In the genomic region with DNA sequence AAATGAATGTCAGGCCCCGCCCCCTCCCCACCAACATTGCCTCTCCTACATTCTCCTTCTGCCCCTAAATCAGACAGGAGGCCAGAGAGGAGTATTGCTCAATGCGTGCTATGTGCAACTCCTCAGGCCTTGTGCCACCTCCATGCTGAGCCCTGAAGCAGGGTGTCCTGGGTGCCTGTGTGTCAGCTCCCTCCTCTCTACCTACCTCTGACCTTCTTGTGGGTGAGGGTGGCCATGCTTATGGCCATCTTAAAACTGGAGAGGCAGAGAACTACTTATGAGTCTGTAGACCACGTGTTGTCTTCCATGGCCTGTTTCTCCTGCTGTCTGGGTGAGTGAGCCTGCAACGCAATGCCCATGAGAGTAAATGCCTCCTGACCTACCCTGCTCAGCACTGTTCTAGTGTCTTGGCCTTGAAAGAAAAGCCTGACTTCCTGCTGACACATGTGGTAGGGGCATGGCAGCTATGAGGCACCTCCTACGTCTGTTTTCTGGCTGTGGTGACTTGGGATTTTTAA, we compare ENCODE assay signal across 11 cellular contexts. TPM values are rescaled to one million over a fixed set of nuclear protein-coding genes. Genes with fewer than 3 reads are reported as not detected.
DNase-seq lines count a peak whose midpoint lies in the region; ATAC-seq and TF ChIP-seq lines count a peak whose summit lies in the region.
"Had no signal": no experiment of that assay in that cellular context is flagged by ENCODE, and none has a peak within 500 bp of the region (broad histone marks: within the 10 kb centered on the region; RNA-seq: fewer than 3 reads in every experiment).

No MANE protein-coding gene starts in this region.

- 86 to 93% methylated on average over 3 to 5 of the region's 5 CpGs for WGBS in mesodermal cell (ENCODE audit: insufficient coverage in 2 of 2), 2 experiments

- no peaks in the 10 kb centered on the region for H3K9me3 Mint-ChIP-seq in stimulated activated memory B cell treated with anti-CD40 and anti-IgM and Interleukin-4, amounts not matched to agents 10 μg/mL and 1 μg/mL and 100 μg/mL, for 72 hours
- no peaks in the 10 kb centered on the region for H3K9me3 Mint-ChIP-seq in immature natural killer cell

- H3K4me1 ChIP-seq in breast epithelium (no peaks in the 10 kb centered on the region), mesodermal cell (ENCODE audit: control insufficient read depth, insufficient read depth, low read length, poor library complexity, severe bottlenecking) (peaks cover 16% of the 10 kb centered on the region)

- peaks cover 53% of the 10 kb centered on the region for H3K36me3 Mint-ChIP-seq in stimulated activated memory B cell treated with anti-CD40 and anti-IgM and Interleukin-4, amounts not matched to agents 10 μg/mL and 1 μg/mL and 100 μg/mL, for 72 hours
- H3K36me3 Mint-ChIP-seq in immature natural killer cell, result peaks cover 16 to 41% (median 30%) of the 10 kb centered on the region in 3 donors

- ATAC-seq in stimulated activated memory B cell treated with anti-CD40 and anti-IgM and Interleukin-4, amounts not matched to agents 10 μg/mL and 1 μg/mL and 100 μg/mL, for 72 hours, result no peak

- no peak for TF ChIP-seq CTCF in breast epithelium (IDR thresholded peaks at IDR 0.05)

- H3K27me3 ChIP-seq in breast epithelium, result no peaks in the 10 kb centered on the region

- intact Hi-C loops in breast epithelium (cut with DNase I; ENCODE audit: low total_unique reads), result no loop called here

- no peak overlapping the region for H3K27ac Mint-ChIP-seq in stimulated activated memory B cell treated with anti-CD40 and anti-IgM and Interleukin-4, amounts not matched to agents 10 μg/mL and 1 μg/mL and 100 μg/mL, for 72 hours
- H3K27ac Mint-ChIP-seq in immature natural killer cell, result peak overlapping the region in 1 of 6 donors; percentile 31

- no peak for TF ChIP-seq POLR2A in breast epithelium (IDR thresholded peaks at IDR 0.05)

- H3K4me3 ChIP-seq in breast epithelium, result no peak overlapping the region
- no peak overlapping the region for H3K4me3 ChIP-seq in mesodermal cell (ENCODE audit: extremely low read depth, insufficient read depth, low read length, poor library complexity, severe bottlenecking)

- H3K9me3 ChIP-seq in breast epithelium (no peaks in the 10 kb centered on the region), mesodermal cell (ENCODE audit: control insufficient read depth, low read length) (no peaks in the 10 kb centered on the region)

- H3K27ac ChIP-seq in breast epithelium, result peak overlapping the region; percentile 55 to 77
- H3K27ac ChIP-seq in mesodermal cell (ENCODE audit: low read depth, low read length, severe bottlenecking), result peak overlapping the region; percentile 37

- DNase-seq in AG08395 (ENCODE audit: low spot score), result peak; percentile 27
- DNase-seq in OCI-M1 (lab: John Stamatoyannopoulos, UW), result peak; percentile 19
- DNase-seq in breast epithelium (ENCODE audit: low spot score in 2 of 2), result no peak
- DNase-seq in DMS114 treated with DMSO at 0.1 percent for 48 hours (lab: John Stamatoyannopoulos, UW; ENCODE audit: unreplicated experiment), result no peak
- DNase-seq in immature natural killer cell, result no peak
- DNase-seq in NCI-H2171 (lab: John Stamatoyannopoulos, UW), result no peak
- DNase-seq: activated CD4-positive, CD25-positive, alpha-beta regulatory T cell; EL; NCI-H1436 had no signal

- H3K36me3 ChIP-seq in breast epithelium, result no peaks in the 10 kb centered on the region
- H3K36me3 ChIP-seq in mesodermal cell (ENCODE audit: control insufficient read depth, insufficient read depth, low read length), result peaks cover 84% of the 10 kb centered on the region

- no peak overlapping the region for H3K4me3 Mint-ChIP-seq in stimulated activated memory B cell treated with anti-CD40 and anti-IgM and Interleukin-4, amounts not matched to agents 10 μg/mL and 1 μg/mL and 100 μg/mL, for 72 hours
- no peak overlapping the region for H3K4me3 Mint-ChIP-seq in immature natural killer cell

- no peaks in the 10 kb centered on the region for H3K4me1 Mint-ChIP-seq in stimulated activated memory B cell treated with anti-CD40 and anti-IgM and Interleukin-4, amounts not matched to agents 10 μg/mL and 1 μg/mL and 100 μg/mL, for 72 hours
- H3K4me1 Mint-ChIP-seq in immature natural killer cell, result peaks cover 0 to 1% of the 10 kb centered on the region in 2 donors

- H3K27me3 Mint-ChIP-seq in stimulated activated memory B cell treated with anti-CD40 and anti-IgM and Interleukin-4, amounts not matched to agents 10 μg/mL and 1 μg/mL and 100 μg/mL, for 72 hours, result no peaks in the 10 kb centered on the region
- peaks cover 2 to 6% (median 2%) of the 10 kb centered on the region in 3 donors for H3K27me3 Mint-ChIP-seq in immature natural killer cell (ENCODE audit: low read depth in 3 of 3)

RNA-seq across cellular contexts. Expression of gene MCAM, which starts 10.5 kb away (rescaled TPM):
- 1,000 to 10,000 TPM in 1 of 3 donors, 100 to 1,000 TPM in 2; 170 to 1,725 (median 408) TPM for total RNA-seq in breast epithelium
- polyA plus RNA-seq in mesodermal cell (2013, experiment 1 of 2), result 143 TPM
- 121 TPM for polyA plus RNA-seq in mesodermal cell (2013, experiment 2 of 2)
- not detected for polyA plus RNA-seq in immature natural killer cell

RNA-seq across cellular contexts. Expression of gene RNF26, which starts 27.9 kb away (rescaled TPM):
- total RNA-seq in breast epithelium, result 10 to 100 TPM in 1 of 3 donors, 1 to 10 TPM in 2; 8.8 to 11.2 (median 9.7) TPM
- polyA plus RNA-seq in mesodermal cell (2013, experiment 1 of 2), result 52.6 TPM
- polyA plus RNA-seq in mesodermal cell (2013, experiment 2 of 2), result 50.2 TPM
- 10 to 100 TPM; 21.9 to 42.2 (median 33.5) TPM for polyA plus RNA-seq in immature natural killer cell

RNA-seq across cellular contexts. Expression of gene C1QTNF5, which starts 34.3 kb away (rescaled TPM):
- 10 to 100 TPM; 14.3 to 55.0 (median 38.0) TPM for total RNA-seq in breast epithelium
- 18.2 TPM for polyA plus RNA-seq in mesodermal cell (2013, experiment 1 of 2)
- polyA plus RNA-seq in mesodermal cell (2013, experiment 2 of 2), result 16.6 TPM
- not detected for polyA plus RNA-seq in immature natural killer cell

RNA-seq across cellular contexts. Expression of gene MFRP, which starts 40.1 kb away (rescaled TPM):
- under 1 TPM in 1 of 3 donors, not detected in 2; 0.16 TPM for total RNA-seq in breast epithelium
- not detected for polyA plus RNA-seq in mesodermal cell (2013, experiment 1 of 2)
- 0.10 TPM for polyA plus RNA-seq in mesodermal cell (2013, experiment 2 of 2)
- not detected for polyA plus RNA-seq in immature natural killer cell

Comparison
In these comparisons a context has a peak if more than half of its experiments do, and no peak if none do; other contexts are left out.
1. DNase-seq: peak in AG08395 (single experiment) and OCI-M1 (single experiment); none in breast epithelium (0 of 2), DMS114 treated with DMSO at 0.1 percent for 48 hours (single experiment), immature natural killer cell (0 of 3) and NCI-H2171 (single experiment).